13 cellular contexts compared by ENCODE assay signal in the genomic region with DNA sequence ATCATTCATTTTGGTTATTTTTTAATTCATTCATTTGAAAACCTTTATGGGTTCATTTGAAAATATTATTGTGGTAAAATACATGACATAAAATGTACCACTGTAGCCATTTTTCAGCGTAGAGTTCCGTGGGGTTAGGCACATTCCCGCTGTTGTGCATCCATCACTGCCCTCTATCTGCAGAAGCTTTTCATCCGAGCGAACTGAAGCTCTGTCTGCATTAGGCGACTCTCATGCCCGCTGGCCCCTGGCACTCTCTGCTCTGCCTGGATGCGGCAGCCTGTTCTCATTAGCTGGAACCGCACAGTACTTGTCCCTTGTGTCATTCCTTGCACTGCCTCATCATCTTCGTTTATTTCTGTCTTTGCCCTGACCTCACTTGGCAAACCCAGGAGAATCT. TPM values are rescaled to one million over a fixed set of nuclear protein-coding genes. Genes with fewer than 3 reads are reported as not detected.
A peak's percentile ranks its signal among the peaks of the same experiment; 100 is the strongest.
DNase-seq lines count a peak whose midpoint lies in the region; ATAC-seq and TF ChIP-seq lines count a peak whose summit lies in the region.
"Had no signal": no experiment of that assay in that cellular context is flagged by ENCODE, and none has a peak within 500 bp of the region (broad histone marks: within the 10 kb centered on the region; RNA-seq: fewer than 3 reads in every experiment).

No MANE protein-coding gene starts in this region.

- ATAC-seq in HG03135 (IDR thresholded peaks at IDR 0.05; ENCODE audit: unreplicated experiment) = no peak
- ATAC-seq in GM21717 (IDR thresholded peaks at IDR 0.05; ENCODE audit: unreplicated experiment) = no peak
- no peak for ATAC-seq in GM19324 (IDR thresholded peaks at IDR 0.05; ENCODE audit: low FRiP score, unreplicated experiment)
- ATAC-seq: naive thymus-derived CD4-positive, alpha-beta T cell had no signal

- no peak for DNase-seq in BJ (ENCODE audit: low read depth)
- DNase-seq in HFFc6 = peak; percentile 43
- peak; percentile 92 for DNase-seq in cerebellar cortex (ENCODE audit: low spot score)
- DNase-seq in middle frontal gyrus (ENCODE audit: extremely low spot score, low spot score) = peak; percentile 39
- no peak for DNase-seq in A172 (ENCODE audit: low spot score)
- DNase-seq: activated CD8-positive, alpha-beta memory T cell treated with anti-CD3 and anti-CD28 coated beads, Interleukin-2, amount 50 U/mL, for 4 hours; central memory CD4-positive, alpha-beta T cell; naive thymus-derived CD4-positive, alpha-beta T cell; NCI-H524 treated with DMSO at 0.1 percent for 48 hours had no signal

- no peaks in the 10 kb centered on the region for H3K36me3 Mint-ChIP-seq in HFFc6 (ENCODE audit: low read depth)
- H3K36me3 Mint-ChIP-seq: naive thymus-derived CD4-positive, alpha-beta T cell had no signal

- no peak overlapping the region; the same call in 1 of the 2 replicates for H3K27ac Mint-ChIP-seq in HFFc6
- H3K27ac Mint-ChIP-seq: naive thymus-derived CD4-positive, alpha-beta T cell had no signal

- H3K27me3 Mint-ChIP-seq in HFFc6 (ENCODE audit: insufficient read depth) = peaks cover 3% of the 10 kb centered on the region

- POLR2A ChIA-PET in BJ (lab: Charles Lee) = no interaction called here

- TF ChIP-seq CTCF in BJ (IDR thresholded peaks at IDR 0.05; ENCODE audit: insufficient read depth, low read depth, low read length) (peak; percentile 54), HFFc6 (IDR thresholded peaks at IDR 0.05) (peak; percentile 60)

- peaks cover 13% of the 10 kb centered on the region for H3K4me1 Mint-ChIP-seq in HFFc6 (ENCODE audit: low read depth)

- no peak overlapping the region for H3K4me3 ChIP-seq in BJ (ENCODE audit: low read depth, low read length)

- CTCF ChIA-PET in BJ (lab: Yijun Ruan, JAX) = interaction anchor here (0.8 to 3.9 kb wide), 8 partner anchors 12 to 238 kb away, joined by 3 to 23 read pairs (median 4); no protein-coding TSS in a partner anchor

- no peaks in the 10 kb centered on the region for H3K9me3 Mint-ChIP-seq in HFFc6
- H3K9me3 Mint-ChIP-seq: naive thymus-derived CD4-positive, alpha-beta T cell had no signal

- no peak overlapping the region for H3K4me3 Mint-ChIP-seq in HFFc6
- H3K4me3 Mint-ChIP-seq: naive thymus-derived CD4-positive, alpha-beta T cell had no signal

- no peaks in the 10 kb centered on the region for H3K36me3 ChIP-seq in BJ (ENCODE audit: control insufficient read depth, insufficient read depth, low read length)

- 0 out of 2 replicates have a peak, but pooled peaks cover 2% of the 10 kb centered on the region for H3K27me3 ChIP-seq in BJ (ENCODE audit: control insufficient read depth, insufficient read depth, low read length)

RNA-seq across cellular contexts. Expression of gene CFAP99, which starts 17.5 kb away (rescaled TPM):
- not detected in 2 replicates for polyA plus RNA-seq in BJ (2011; rRNA removed)
- not detected in 2 replicates for polyA minus RNA-seq in BJ (2011; rRNA and poly(A)+ RNA removed)
- not detected for total RNA-seq in HFFc6 (2021; fragmentation: NEBNext Ultra II Directional; extraction: Animal tissue kit (Norgen Biotek cat#: 25700))
- total RNA-seq in A172 (2014; rRNA removed; shearing (Covaris generic)) = not detected in 2 replicates
- total RNA-seq: T-helper 1 cell treated with Interleukin-12 subunit alpha and Interleukin-12 subunit beta and Interleukin-4 antibody, amounts not matched to agents 30 ng/mL and 1 ng/mL, for 36 hours had no signal
- polyA plus RNA-seq: naive thymus-derived CD4-positive, alpha-beta T cell had no signal

RNA-seq across cellular contexts. Expression of gene ZFYVE28, which starts 17.9 kb away (rescaled TPM):
- 3.5 and 4.4 TPM in 2 replicates for polyA plus RNA-seq in BJ (2011; rRNA removed)
- polyA minus RNA-seq in BJ (2011; rRNA and poly(A)+ RNA removed) = 2.9 and 3.7 TPM in 2 replicates
- 1 to 10 TPM; 1.8 to 5.4 (median 2.2) TPM for total RNA-seq in HFFc6 (2021; fragmentation: NEBNext Ultra II Directional; extraction: Animal tissue kit (Norgen Biotek cat#: 25700))
- total RNA-seq in A172 (2014; rRNA removed; shearing (Covaris generic)) = 0.89 and 3.4 TPM in 2 replicates

RNA-seq across cellular contexts. Expression of gene RNF4, which starts 32.6 kb away (rescaled TPM):
- polyA plus RNA-seq in BJ (2011; rRNA removed) = 89.6 and 107 TPM in 2 replicates
- polyA minus RNA-seq in BJ (2011; rRNA and poly(A)+ RNA removed) = 50.2 and 90.5 TPM in 2 replicates
- total RNA-seq in HFFc6 (2021; fragmentation: NEBNext Ultra II Directional; extraction: Animal tissue kit (Norgen Biotek cat#: 25700)) = 10 to 100 TPM; 46.1 to 52.8 (median 49.9) TPM
- total RNA-seq in A172 (2014; rRNA removed; shearing (Covaris generic)) = 50.8 and 55.6 TPM in 2 replicates

Comparison
In these comparisons a context has a peak if more than half of its experiments do, and no peak if none do; other contexts are left out.
1. DNase-seq: peak in HFFc6 (single experiment), cerebellar cortex (single experiment) and middle frontal gyrus (single experiment); none in BJ (single experiment) and A172 (single experiment).